16 cellular contexts compared by ENCODE assay signal in genomic region chr7:116571037-116571436, GRCh38. TPM values are rescaled to one million over a fixed set of nuclear protein-coding genes. Genes with fewer than 3 reads are reported as not detected.
DNase-seq lines count a peak whose midpoint lies in the region; ATAC-seq and TF ChIP-seq lines count a peak whose summit lies in the region.
"Had no signal": no experiment of that assay in that cellular context is flagged by ENCODE, and none has a peak within 500 bp of the region (broad histone marks: within the 10 kb centered on the region; RNA-seq: fewer than 3 reads in every experiment).

No MANE protein-coding gene starts in this region.

- H3K4me3 Mint-ChIP-seq in naive thymus-derived CD8-positive, alpha-beta T cell: no peak overlapping the region
- H3K4me3 Mint-ChIP-seq in T-cell (no peak overlapping the region), CD14-positive monocyte (no peak overlapping the region)
- H3K4me3 Mint-ChIP-seq: activated CD8-positive, alpha-beta T cell treated with anti-CD3 and anti-CD28 coated beads for 36 hours; dendritic cell treated with granulocyte-macrophage colony-stimulating factor and Interleukin-4, amounts not matched to agents 40 ng/mL and 50 ng/mL, for 4 days; stimulated activated naive CD8-positive, alpha-beta T cell treated with anti-CD3 and anti-CD28 coated beads, Interleukin-15, Interleukin-2, amounts not matched to agents 100 ng/mL and 50 ng/mL, for 24 hours had no signal

- DNase-seq in GM04504 (ENCODE audit: low read depth) (peak; percentile 74), fibroblast of the aortic adventitia (ENCODE audit: low read depth) (peak; percentile 87), suprapubic skin (ENCODE audit: low spot score in 2 of 2) (no peak), T-cell (no peak), CD14-positive monocyte (ENCODE audit: low spot score) (no peak)
- no peak for DNase-seq in naive thymus-derived CD8-positive, alpha-beta T cell
- DNase-seq: activated CD8-positive, alpha-beta T cell treated with anti-CD3 and anti-CD28 coated beads for 36 hours; activated gamma-delta T cell; DND-41; midbrain; posterior cingulate gyrus; stimulated activated CD4-positive, alpha-beta T cell treated with anti-CD3 and anti-CD28 coated beads, Interleukin-4, amount 100 ng/mL, for 24 hours; T-helper 9 cell had no signal

- H3K36me3 ChIP-seq in suprapubic skin: no peaks in the 10 kb centered on the region

- CTCF ChIA-PET in T-cell (lab: Charles Lee): interaction anchor here in 1 of 2 donors (0.7 kb wide), 1 partner anchor 391 kb away, joined by 4 read pairs; no protein-coding TSS in a partner anchor

- H3K27ac Mint-ChIP-seq in naive thymus-derived CD8-positive, alpha-beta T cell: no peak overlapping the region
- H3K27ac Mint-ChIP-seq in T-cell (no peak overlapping the region), CD14-positive monocyte (peak overlapping the region in 1 of 7 donors; percentile 23)
- H3K27ac Mint-ChIP-seq: activated CD8-positive, alpha-beta T cell treated with anti-CD3 and anti-CD28 coated beads for 36 hours; dendritic cell treated with granulocyte-macrophage colony-stimulating factor and Interleukin-4, amounts not matched to agents 40 ng/mL and 50 ng/mL, for 4 days; stimulated activated naive CD8-positive, alpha-beta T cell treated with anti-CD3 and anti-CD28 coated beads, Interleukin-15, Interleukin-2, amounts not matched to agents 100 ng/mL and 50 ng/mL, for 24 hours had no signal

- H3K27me3 Mint-ChIP-seq in naive thymus-derived CD8-positive, alpha-beta T cell: peaks cover 6 to 20% (median 10%) of the 10 kb centered on the region in 5 donors
- H3K27me3 Mint-ChIP-seq in T-cell (peaks cover 7 to 11% of the 10 kb centered on the region in 2 donors), CD14-positive monocyte (ENCODE audit: low read depth in 3 of 3) (no peaks in the 10 kb centered on the region)
- H3K27me3 Mint-ChIP-seq: dendritic cell treated with granulocyte-macrophage colony-stimulating factor and Interleukin-4, amounts not matched to agents 40 ng/mL and 50 ng/mL, for 4 days had no signal

- intact Hi-C loops in CD14-positive monocyte (cut with micrococcal nuclease): no loop called here

- no peaks in the 10 kb centered on the region for H3K9me3 ChIP-seq in suprapubic skin

- ATAC-seq in SK-N-SH treated with all-trans-retinoic acid at 6 μM for 48 hours (peak; percentile 62), T-cell (replicated peaks in 1 of 4) (no peak)
- ATAC-seq in naive thymus-derived CD8-positive, alpha-beta T cell: no peak
- ATAC-seq: activated CD8-positive, alpha-beta T cell treated with anti-CD3 and anti-CD28 coated beads for 36 hours had no signal

- POLR2A ChIA-PET in naive thymus-derived CD8-positive, alpha-beta T cell (lab: Charles Lee): no interaction called here
- POLR2A ChIA-PET in T-cell (lab: Charles Lee): interaction anchor here in 1 of 2 donors (0.6 kb wide), 1 partner anchor 611 kb away, joined by 4 read pairs; no protein-coding TSS in a partner anchor

- H3K4me1 ChIP-seq in suprapubic skin: peaks cover 31% of the 10 kb centered on the region

- peaks cover 0 to 10% (median 0%) of the 10 kb centered on the region in 4 donors for H3K4me1 Mint-ChIP-seq in naive thymus-derived CD8-positive, alpha-beta T cell
- H3K4me1 Mint-ChIP-seq in T-cell (no peaks in the 10 kb centered on the region), CD14-positive monocyte (peaks cover 10% of the 10 kb centered on the region)

- H3K9me3 Mint-ChIP-seq in naive thymus-derived CD8-positive, alpha-beta T cell: no peaks in the 10 kb centered on the region
- H3K9me3 Mint-ChIP-seq in T-cell (no peaks in the 10 kb centered on the region), CD14-positive monocyte (no peaks in the 10 kb centered on the region)
- H3K9me3 Mint-ChIP-seq: activated CD8-positive, alpha-beta T cell treated with anti-CD3 and anti-CD28 coated beads for 36 hours; dendritic cell treated with granulocyte-macrophage colony-stimulating factor and Interleukin-4, amounts not matched to agents 40 ng/mL and 50 ng/mL, for 4 days; stimulated activated naive CD8-positive, alpha-beta T cell treated with anti-CD3 and anti-CD28 coated beads, Interleukin-15, Interleukin-2, amounts not matched to agents 100 ng/mL and 50 ng/mL, for 24 hours had no signal

- H3K4me3 ChIP-seq in fibroblast of the aortic adventitia (ENCODE audit: low read depth, low read length): no peak overlapping the region
- no peak overlapping the region for H3K4me3 ChIP-seq in suprapubic skin

- no peaks in the 10 kb centered on the region for H3K36me3 Mint-ChIP-seq in naive thymus-derived CD8-positive, alpha-beta T cell
- H3K36me3 Mint-ChIP-seq in T-cell (no peaks in the 10 kb centered on the region), CD14-positive monocyte (no peaks in the 10 kb centered on the region)

- WGBS in suprapubic skin: 24% methylated on average over 1 of the region's 1 CpG

- H3K27me3 ChIP-seq in suprapubic skin: no peaks in the 10 kb centered on the region

- TF ChIP-seq CTCF in fibroblast of the aortic adventitia (IDR thresholded peaks at IDR 0.05; ENCODE audit: insufficient read depth, low read length): no peak
- no peak for TF ChIP-seq CTCF in suprapubic skin (IDR thresholded peaks at IDR 0.05)
- no peak for TF ChIP-seq CTCF in CD14-positive monocyte (IDR thresholded peaks at IDR 0.05)

- TF ChIP-seq EP300 in suprapubic skin (IDR thresholded peaks at IDR 0.05): no peak

- H3K27ac ChIP-seq in suprapubic skin: peak overlapping the region; percentile 64

- no peak for TF ChIP-seq POLR2A in suprapubic skin (IDR thresholded peaks at IDR 0.05)

TF ChIP-seq in SK-N-SH treated with all-trans-retinoic acid at 6 μM for 48 hours, 23 proteins besides CTCF, POLR2A, EP300 and RAD21:
- TF ChIP-seq ZFP3 (CRISPR knock-in tag; IDR thresholded peaks at IDR 0.05) (no peak), ZNF565 (CRISPR knock-in tag; conservative IDR thresholded peaks at IDR 0.05; ENCODE audit: low read depth) (no peak), ZFP30 (CRISPR knock-in tag; IDR thresholded peaks at IDR 0.05) (no peak), ARNTL (CRISPR knock-in tag; IDR thresholded peaks at IDR 0.05; ENCODE audit: borderline replicate concordance, low read depth) (no peak), TOX (CRISPR knock-in tag; IDR thresholded peaks at IDR 0.05; ENCODE audit: borderline replicate concordance) (no peak), ISL1 (CRISPR knock-in tag; IDR thresholded peaks at IDR 0.05) (no peak), ESRRG (CRISPR knock-in tag; IDR thresholded peaks at IDR 0.05) (no peak), BACH2 (CRISPR knock-in tag; IDR thresholded peaks at IDR 0.05; ENCODE audit: borderline replicate concordance) (no peak), ZC3H10 (CRISPR knock-in tag; IDR thresholded peaks at IDR 0.05) (no peak), ZNF8 (CRISPR knock-in tag; IDR thresholded peaks at IDR 0.05) (no peak), CSDC2 (CRISPR knock-in tag; IDR thresholded peaks at IDR 0.05) (no peak)
- TF ChIP-seq, protein P1, sequence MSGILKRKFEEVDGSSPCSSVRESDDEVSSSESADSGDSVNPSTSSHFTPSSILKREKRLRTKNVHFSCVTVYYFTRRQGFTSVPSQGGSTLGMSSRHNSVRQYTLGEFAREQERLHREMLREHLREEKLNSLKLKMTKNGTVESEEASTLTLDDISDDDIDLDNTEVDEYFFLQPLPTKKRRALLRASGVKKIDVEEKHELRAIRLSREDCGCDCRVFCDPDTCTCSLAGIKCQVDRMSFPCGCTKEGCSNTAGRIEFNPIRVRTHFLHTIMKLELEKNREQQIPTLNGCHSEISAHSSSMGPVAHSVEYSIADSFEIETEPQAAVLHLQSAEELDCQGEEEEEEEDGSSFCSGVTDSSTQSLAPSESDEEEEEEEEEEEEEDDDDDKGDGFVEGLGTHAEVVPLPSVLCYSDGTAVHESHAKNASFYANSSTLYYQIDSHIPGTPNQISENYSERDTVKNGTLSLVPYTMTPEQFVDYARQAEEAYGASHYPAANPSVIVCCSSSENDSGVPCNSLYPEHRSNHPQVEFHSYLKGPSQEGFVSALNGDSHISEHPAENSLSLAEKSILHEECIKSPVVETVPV (CRISPR knock-in tag; IDR thresholded peaks at IDR 0.05): no peak
- TF ChIP-seq, protein P2, sequence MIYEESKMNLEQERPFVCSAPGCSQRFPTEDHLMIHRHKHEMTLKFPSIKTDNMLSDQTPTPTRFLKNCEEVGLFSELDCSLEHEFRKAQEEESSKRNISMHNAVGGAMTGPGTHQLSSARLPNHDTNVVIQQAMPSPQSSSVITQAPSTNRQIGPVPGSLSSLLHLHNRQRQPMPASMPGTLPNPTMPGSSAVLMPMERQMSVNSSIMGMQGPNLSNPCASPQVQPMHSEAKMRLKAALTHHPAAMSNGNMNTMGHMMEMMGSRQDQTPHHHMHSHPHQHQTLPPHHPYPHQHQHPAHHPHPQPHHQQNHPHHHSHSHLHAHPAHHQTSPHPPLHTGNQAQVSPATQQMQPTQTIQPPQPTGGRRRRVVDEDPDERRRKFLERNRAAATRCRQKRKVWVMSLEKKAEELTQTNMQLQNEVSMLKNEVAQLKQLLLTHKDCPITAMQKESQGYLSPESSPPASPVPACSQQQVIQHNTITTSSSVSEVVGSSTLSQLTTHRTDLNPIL (CRISPR knock-in tag; IDR thresholded peaks at IDR 0.05; ENCODE audit: low read depth): no peak
- TF ChIP-seq, protein P3, sequence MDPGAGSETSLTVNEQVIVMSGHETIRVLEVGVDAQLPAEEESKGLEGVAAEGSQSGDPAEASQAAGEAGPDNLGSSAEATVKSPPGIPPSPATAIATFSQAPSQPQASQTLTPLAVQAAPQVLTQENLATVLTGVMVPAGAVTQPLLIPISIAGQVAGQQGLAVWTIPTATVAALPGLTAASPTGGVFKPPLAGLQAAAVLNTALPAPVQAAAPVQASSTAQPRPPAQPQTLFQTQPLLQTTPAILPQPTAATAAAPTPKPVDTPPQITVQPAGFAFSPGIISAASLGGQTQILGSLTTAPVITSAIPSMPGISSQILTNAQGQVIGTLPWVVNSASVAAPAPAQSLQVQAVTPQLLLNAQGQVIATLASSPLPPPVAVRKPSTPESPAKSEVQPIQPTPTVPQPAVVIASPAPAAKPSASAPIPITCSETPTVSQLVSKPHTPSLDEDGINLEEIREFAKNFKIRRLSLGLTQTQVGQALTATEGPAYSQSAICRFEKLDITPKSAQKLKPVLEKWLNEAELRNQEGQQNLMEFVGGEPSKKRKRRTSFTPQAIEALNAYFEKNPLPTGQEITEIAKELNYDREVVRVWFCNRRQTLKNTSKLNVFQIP (CRISPR knock-in tag; IDR thresholded peaks at IDR 0.05; ENCODE audit: borderline replicate concordance, low read depth): no peak

RNA-seq across cellular contexts. Expression of gene CAV1, which starts 46.2 kb away (rescaled TPM):
- total RNA-seq in fibroblast of the aortic adventitia (ENCODE audit: low replicate concordance): 154 and 598 TPM in 2 replicates
- total RNA-seq in suprapubic skin: 100 to 1,000 TPM; 123 to 215 (median 187) TPM
- total RNA-seq in naive thymus-derived CD8-positive, alpha-beta T cell: not detected
- polyA plus RNA-seq in naive thymus-derived CD8-positive, alpha-beta T cell: not detected
- 1 to 10 TPM in 2 of 5 donors, under 1 TPM in 2, not detected in 1; 0.25 to 1.4 (median 0.98) TPM for total RNA-seq in T-cell
- not detected for polyA plus RNA-seq in CD14-positive monocyte

Comparison
In these comparisons a context has a peak if more than half of its experiments do, and no peak if none do; other contexts are left out.
1. DNase-seq: peak in GM04504 (single experiment) and fibroblast of the aortic adventitia (single experiment); none in suprapubic skin (0 of 2), naive thymus-derived CD8-positive, alpha-beta T cell (0 of 10), T-cell (0 of 34) and CD14-positive monocyte (single experiment).
2. RNA of gene CAV1, which starts 46.2 kb away (total RNA-seq): 154 to 598 TPM in fibroblast of the aortic adventitia and 123 to 215 TPM in suprapubic skin; 0.25 to 1.4 TPM in T-cell and not detected in naive thymus-derived CD8-positive, alpha-beta T cell; every median in the first group is over 10 times any median in the second.